Comparison of ENCODE assay signal across 10 cellular contexts in genomic region chr11:116379185-116379828, GRCh38.
A peak's percentile ranks its signal among the peaks of the same experiment; 100 is the strongest.
DNase-seq lines count a peak whose midpoint lies in the region; ATAC-seq, FAIRE-seq and TF ChIP-seq lines count a peak whose summit lies in the region.
"Had no signal": no experiment of that assay in that cellular context is flagged by ENCODE, and none has a peak within 500 bp of the region (broad histone marks: within the 10 kb centered on the region; RNA-seq: fewer than 3 reads in every experiment).

No MANE protein-coding gene starts in this region.

- H4K91ac ChIP-seq in H9 (ENCODE audit: insufficient read length, low read depth, low read length) = no peak overlapping the region

- no peaks in the 10 kb centered on the region for H3K23me2 ChIP-seq in H9 (ENCODE audit: insufficient read length, low read depth, low read length, poor library complexity, severe bottlenecking)

- no peak overlapping the region for H3K4ac ChIP-seq in H9 (ENCODE audit: low read depth, low read length)

- intact Hi-C loops in K562 (cut with micrococcal nuclease) = no loop called here
- intact Hi-C loops in mucosa of descending colon (cut with DNase I, micrococcal nuclease) = no loop called here

- H3T11ph ChIP-seq in H9 (ENCODE audit: low read length) = no peak overlapping the region

- H2BK12ac ChIP-seq in H9 (ENCODE audit: insufficient read length, low read depth, low read length) = no peak overlapping the region

- TF ChIP-seq CTCF in H9 (conservative IDR thresholded peaks at IDR 0.05) (no peak), K562 (IDR thresholded peaks at IDR 0.05 in 2 of 3, conservative IDR thresholded peaks at IDR 0.05 in 1 of 3; ENCODE audit: insufficient read depth in 2 of 3, low read depth in 1 of 3, low read length in 3 of 3) (no peak), mucosa of descending colon (IDR thresholded peaks at IDR 0.05) (no peak)

- H3K56ac ChIP-seq in H9 (ENCODE audit: insufficient read length, low read depth, low read length) = no peak overlapping the region

- no peak overlapping the region for H2BK15ac ChIP-seq in H9 (ENCODE audit: low read depth, low read length)

- no peak overlapping the region for H3K4me3 Mint-ChIP-seq in H9

- no peak overlapping the region for H4K8ac ChIP-seq in H9 (replicated peaks; ENCODE audit: insufficient read length, low read depth, low read length)

- H3K9me3 Mint-ChIP-seq in H9 = peaks cover 2 to 5% of the 10 kb centered on the region in 2 experiments; a peak in 4 of 5 replicates

- peaks cover 15 to 20% of the 10 kb centered on the region in 2 experiments for H3K4me1 Mint-ChIP-seq in H9

- FAIRE-seq in K562 (lab: Jason Lieb, UNC) = no peak
- FAIRE-seq: H54, islet of Langerhans had no signal

- in situ Hi-C loops in K562 (cut with MboI) = no loop called here

- no peak for TF ChIP-seq EP300 in K562 (IDR thresholded peaks at IDR 0.05; ENCODE audit: low read length)

- H3K4me2 ChIP-seq in H9 (ENCODE audit: insufficient read depth, insufficient read length, low read length) = peak overlapping the region; percentile 30
- no peak overlapping the region for H3K4me2 ChIP-seq in K562 (ENCODE audit: insufficient read depth, low read length)

- no peak overlapping the region for H2BK120ac ChIP-seq in H9 (ENCODE audit: low read depth, low read length, poor library complexity, severe bottlenecking)

- no peak overlapping the region for H3K27ac Mint-ChIP-seq in H9

- H3K79me2 ChIP-seq in H9 (ENCODE audit: insufficient read depth, low read length) (no peaks in the 10 kb centered on the region), K562 (ENCODE audit: control insufficient read depth, insufficient read depth, low read length) (no peaks in the 10 kb centered on the region)

- peak; percentile 43 for DNase-seq in H9
- peak; percentile 23 for DNase-seq in MV-4-11 (lab: John Stamatoyannopoulos, UW)
- peak; percentile 27 to 47 (median 37) for DNase-seq in K562 (ENCODE audit: extremely low read depth in 1 of 4, low spot score in 3 of 4)
- DNase-seq in mucosa of descending colon = peak in 2 of 3 donors; percentile 33 to 54
- DNase-seq in NCI-H1930 (lab: John Stamatoyannopoulos, UW) = no peak
- DNase-seq in HCEC 1CT = no peak
- no peak for DNase-seq in NCI-H2171 (lab: John Stamatoyannopoulos, UW)

- H2AK5ac ChIP-seq in H9 (ENCODE audit: insufficient read length, low read length) = no peak overlapping the region

- H3K23ac ChIP-seq in H9 (ENCODE audit: insufficient read length, low read depth, low read length) = no peak overlapping the region

- H3K4me3 ChIP-seq in K562 (no peak overlapping the region), mucosa of descending colon (no peak overlapping the region)

- H2BK20ac ChIP-seq in H9 (ENCODE audit: low read depth, low read length, poor library complexity, severe bottlenecking) = no peak overlapping the region

- no peaks in the 10 kb centered on the region for H3K27me3 ChIP-seq in H9 (ENCODE audit: insufficient read depth, low read length)
- no peaks in the 10 kb centered on the region for H3K27me3 ChIP-seq in K562 (ENCODE audit: control insufficient read depth in 2 of 2, insufficient read depth in 2 of 2, low read length in 2 of 2)

- H3K9me3 ChIP-seq in H9 (ENCODE audit: control insufficient read depth, low read depth, low read length) = no peaks in the 10 kb centered on the region
- no peaks in the 10 kb centered on the region for H3K9me3 ChIP-seq in K562 (replicated peaks; ENCODE audit: control insufficient read depth, insufficient read depth, low read depth, low read length)
- H3K9me3 ChIP-seq in mucosa of descending colon = no peaks in the 10 kb centered on the region

- no peaks in the 10 kb centered on the region for H3K9me1 ChIP-seq in K562 (ENCODE audit: control insufficient read depth, insufficient read depth, low read length)

- no peaks in the 10 kb centered on the region for H3K79me1 ChIP-seq in H9 (ENCODE audit: insufficient read depth, low read depth, low read length, poor library complexity, severe bottlenecking)

- ATAC-seq in K562 (no peak), mucosa of descending colon (no peak)

- WGBS in H9 (ENCODE audit: extremely low coverage, insufficient read length, low lambda C conversion rate) = no CpG with 5 or more reads among the region's 7 CpGs
- 2% methylated on average over 7 of the region's 7 CpGs for WGBS in K562 (ENCODE audit: insufficient coverage, low coverage, missing lambda C conversion rate)

- H4K20me1 ChIP-seq in H9 (ENCODE audit: control insufficient read depth, insufficient read depth, insufficient read length) (no peaks in the 10 kb centered on the region), K562 (replicated peaks; ENCODE audit: control insufficient read depth, insufficient read depth, low read length) (no peaks in the 10 kb centered on the region; the same call in 1 of the 2 replicates)

- H3K27ac ChIP-seq in H9 (ENCODE audit: insufficient read length, low read depth, low read length) (no peak overlapping the region), K562 (ENCODE audit: extremely low read depth, low read depth, low read length) (no peak overlapping the region)

- H3K14ac ChIP-seq in H9 (ENCODE audit: insufficient read depth, low read length) = no peak overlapping the region

- no peaks in the 10 kb centered on the region; the same call in 1 of the 2 replicates for H3K27me3 Mint-ChIP-seq in H9 (ENCODE audit: low read depth)

- no peak overlapping the region for H3K18ac ChIP-seq in H9 (ENCODE audit: insufficient read length, low read depth, low read length)

- POLR2A ChIA-PET in K562 (lab: Yijun Ruan, JAX) = no interaction called here

- H3K9ac ChIP-seq in H9 (ENCODE audit: extremely low read depth, insufficient read length, low read length) (no peak overlapping the region), K562 (ENCODE audit: insufficient read depth in 1 of 2, low read depth in 2 of 2, low read length in 2 of 2) (no peak overlapping the region)

- no peaks in the 10 kb centered on the region for H3K36me3 ChIP-seq in K562 (ENCODE audit: control insufficient read depth, insufficient read depth, low read length)
- no peaks in the 10 kb centered on the region for H3K36me3 ChIP-seq in mucosa of descending colon (ENCODE audit: low read depth)

- H3K36me3 Mint-ChIP-seq in H9 (ENCODE audit: insufficient read depth in 1 of 3, low read depth in 3 of 3) = peaks cover 0 to 3% (median 2%) of the 10 kb centered on the region in 3 experiments; a peak in 1 of 7 replicates
- H3K36me3 Mint-ChIP-seq: brain had no signal

- no peak overlapping the region for H4K5ac ChIP-seq in H9 (ENCODE audit: insufficient read length, low read depth, low read length)

- CTCF ChIA-PET in K562 (lab: Yijun Ruan, JAX; ENCODE audit: low intra/inter-chr PET ratio) = no interaction called here

- TF ChIP-seq POLR2A in K562 (conservative IDR thresholded peaks at IDR 0.05) = no peak

- BruUV-seq in K562 (replicated peaks; lab: Mats Ljungman, UMichigan) = no TSS peak

- H3K4me1 ChIP-seq in H9 (ENCODE audit: insufficient read depth, low read length) = peaks cover 3% of the 10 kb centered on the region; the same call in 1 of the 2 replicates
- no peaks in the 10 kb centered on the region for H3K4me1 ChIP-seq in K562 (replicated peaks in 1 of 2; ENCODE audit: control insufficient read depth in 2 of 2, insufficient read depth in 2 of 2, low read length in 2 of 2)
- no peaks in the 10 kb centered on the region for H3K4me1 ChIP-seq in mucosa of descending colon (ENCODE audit: low read depth)

- no peak overlapping the region for H2AFZ ChIP-seq in H9 (ENCODE audit: low read length)
- no peak overlapping the region for H2AFZ ChIP-seq in K562 (ENCODE audit: low read depth, low read length)

- no peak for TF ChIP-seq RAD21 in K562 (CRISPR knock-in tag; conservative IDR thresholded peaks at IDR 0.05 in 1 of 2, IDR thresholded peaks at IDR 0.05 in 1 of 2)

- no peak overlapping the region for H2BK5ac ChIP-seq in H9 (ENCODE audit: insufficient read length, low read length)

TF ChIP-seq in K562, 482 proteins besides CTCF, POLR2A, EP300 and RAD21 (continues in another document):
- TF ChIP-seq MAZ (CRISPR knock-in tag; conservative IDR thresholded peaks at IDR 0.05 in 1 of 2, IDR thresholded peaks at IDR 0.05 in 1 of 2) (peak in 1 of 2 experiments; percentile 42; a peak in 1 of 4 replicates), REST (CRISPR knock-in tag; IDR thresholded peaks at IDR 0.05; ENCODE audit: low read depth) (peak; percentile 92), TFAP4 (CRISPR knock-in tag; IDR thresholded peaks at IDR 0.05; ENCODE audit: borderline replicate concordance) (no peak)

Comparison
In these comparisons a context has a peak if more than half of its experiments do, and no peak if none do; other contexts are left out.
1. DNase-seq: peak in H9 (single experiment), MV-4-11 (single experiment), K562 (4 of 4) and mucosa of descending colon (2 of 3); none in NCI-H1930 (0 of 2), HCEC 1CT (single experiment) and NCI-H2171 (single experiment).